Comparison of ENCODE assay signal across 1 cellular context in the genomic region with DNA sequence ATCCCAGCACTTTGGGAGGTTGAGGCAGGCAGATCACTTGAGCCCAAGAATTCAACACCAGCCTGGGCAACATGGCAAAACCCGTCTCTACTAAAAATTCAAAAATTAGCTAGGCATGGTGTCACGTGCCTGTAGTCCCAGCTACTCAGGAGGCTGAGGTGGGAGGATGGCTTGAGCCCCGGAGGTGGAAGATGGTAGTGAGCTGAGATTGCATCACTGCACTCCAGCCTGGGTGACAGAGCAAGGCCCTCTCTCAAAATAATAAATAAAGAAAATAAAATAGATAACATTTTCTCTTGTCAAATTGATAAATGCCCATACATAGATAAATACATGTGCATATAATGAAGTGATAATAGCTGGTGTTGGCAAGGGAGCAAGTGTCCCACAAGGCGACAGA.
TF ChIP-seq lines count a peak whose summit lies in the region.

No MANE protein-coding gene starts in this region.

TF ChIP-seq in K562, 482 proteins besides CTCF, POLR2A, EP300 and RAD21 (continued from another document):
- TF ChIP-seq ZC3H11A (IDR thresholded peaks at IDR 0.05; ENCODE audit: low read depth, low read length): no peak
- no peak for TF ChIP-seq MAFG (tag; conservative IDR thresholded peaks at IDR 0.05)
- no peak for TF ChIP-seq ZZZ3 (IDR thresholded peaks at IDR 0.05)
- TF ChIP-seq CEBPG (CRISPR knock-in tag; IDR thresholded peaks at IDR 0.05): peak; percentile 55; the same call in 1 of the 2 replicates
- peak in 1 of 2 experiments; percentile 58; a peak in 2 of 4 replicates for TF ChIP-seq CEBPG (tag; conservative IDR thresholded peaks at IDR 0.05 in 1 of 2, IDR thresholded peaks at IDR 0.05 in 1 of 2)
- TF ChIP-seq, protein P1, sequence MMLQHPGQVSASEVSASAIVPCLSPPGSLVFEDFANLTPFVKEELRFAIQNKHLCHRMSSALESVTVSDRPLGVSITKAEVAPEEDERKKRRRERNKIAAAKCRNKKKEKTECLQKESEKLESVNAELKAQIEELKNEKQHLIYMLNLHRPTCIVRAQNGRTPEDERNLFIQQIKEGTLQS (IDR thresholded peaks at IDR 0.05): peak; percentile 80
- TF ChIP-seq, protein P1 (CRISPR knock-in tag; conservative IDR thresholded peaks at IDR 0.05): no peak
- TF ChIP-seq BHLHE40 (IDR thresholded peaks at IDR 0.05; ENCODE audit: low read length): peak; percentile 42; the same call in 1 of the 2 replicates
- TF ChIP-seq CEBPB (tag; IDR thresholded peaks at IDR 0.05): 0 out of 2 replicates have a peak, but pooled peaks have one; percentile 49
- no peak for TF ChIP-seq ZNF431 (CRISPR knock-in tag; IDR thresholded peaks at IDR 0.05)
- no peak for TF ChIP-seq ZBTB8A (IDR thresholded peaks at IDR 0.05; ENCODE audit: partially characterized antibody)
- TF ChIP-seq, protein P2, sequence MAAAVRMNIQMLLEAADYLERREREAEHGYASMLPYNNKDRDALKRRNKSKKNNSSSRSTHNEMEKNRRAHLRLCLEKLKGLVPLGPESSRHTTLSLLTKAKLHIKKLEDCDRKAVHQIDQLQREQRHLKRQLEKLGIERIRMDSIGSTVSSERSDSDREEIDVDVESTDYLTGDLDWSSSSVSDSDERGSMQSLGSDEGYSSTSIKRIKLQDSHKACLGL (CRISPR knock-in tag; IDR thresholded peaks at IDR 0.05; ENCODE audit: borderline replicate concordance, poor library complexity, severe bottlenecking): no peak
- TF ChIP-seq KDM4B (IDR thresholded peaks at IDR 0.05; ENCODE audit: borderline replicate concordance in 2 of 2, low read depth in 1 of 2): no peak
- TF ChIP-seq ZNF134 (CRISPR knock-in tag; conservative IDR thresholded peaks at IDR 0.05): no peak
- TF ChIP-seq RNF2 (IDR thresholded peaks at IDR 0.05): no peak
- TF ChIP-seq, protein P3, sequence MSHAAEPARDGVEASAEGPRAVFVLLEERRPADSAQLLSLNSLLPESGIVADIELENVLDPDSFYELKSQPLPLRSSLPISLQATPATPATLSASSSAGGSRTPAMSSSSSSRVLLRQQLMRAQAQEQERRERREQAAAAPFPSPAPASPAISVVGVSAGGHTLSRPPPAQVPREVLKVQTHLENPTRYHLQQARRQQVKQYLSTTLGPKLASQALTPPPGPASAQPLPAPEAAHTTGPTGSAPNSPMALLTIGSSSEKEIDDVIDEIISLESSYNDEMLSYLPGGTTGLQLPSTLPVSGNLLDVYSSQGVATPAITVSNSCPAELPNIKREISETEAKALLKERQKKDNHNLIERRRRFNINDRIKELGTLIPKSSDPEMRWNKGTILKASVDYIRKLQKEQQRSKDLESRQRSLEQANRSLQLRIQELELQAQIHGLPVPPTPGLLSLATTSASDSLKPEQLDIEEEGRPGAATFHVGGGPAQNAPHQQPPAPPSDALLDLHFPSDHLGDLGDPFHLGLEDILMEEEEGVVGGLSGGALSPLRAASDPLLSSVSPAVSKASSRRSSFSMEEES (CRISPR knock-in tag; IDR thresholded peaks at IDR 0.05): peak; percentile 43
- TF ChIP-seq RAD51 (IDR thresholded peaks at IDR 0.05; ENCODE audit: borderline replicate concordance, low read depth): peak; percentile 43; the same call in 1 of the 2 replicates
- no peak for TF ChIP-seq TGIF2 (CRISPR knock-in tag; IDR thresholded peaks at IDR 0.05)
- no peak for TF ChIP-seq CBX1 (IDR thresholded peaks at IDR 0.05; ENCODE audit: low read depth)
- TF ChIP-seq ZNF12 (CRISPR knock-in tag; IDR thresholded peaks at IDR 0.05): no peak
- no peak for TF ChIP-seq KLF16 (IDR thresholded peaks at IDR 0.05)
- no peak for TF ChIP-seq HDAC3 (IDR thresholded peaks at IDR 0.05; ENCODE audit: borderline replicate concordance, partially characterized antibody)
- no peak for TF ChIP-seq RUNX1 (IDR thresholded peaks at IDR 0.05; ENCODE audit: low read depth)
- no peak for TF ChIP-seq FOXJ2 (tag; IDR thresholded peaks at IDR 0.05)
- TF ChIP-seq, protein P4, sequence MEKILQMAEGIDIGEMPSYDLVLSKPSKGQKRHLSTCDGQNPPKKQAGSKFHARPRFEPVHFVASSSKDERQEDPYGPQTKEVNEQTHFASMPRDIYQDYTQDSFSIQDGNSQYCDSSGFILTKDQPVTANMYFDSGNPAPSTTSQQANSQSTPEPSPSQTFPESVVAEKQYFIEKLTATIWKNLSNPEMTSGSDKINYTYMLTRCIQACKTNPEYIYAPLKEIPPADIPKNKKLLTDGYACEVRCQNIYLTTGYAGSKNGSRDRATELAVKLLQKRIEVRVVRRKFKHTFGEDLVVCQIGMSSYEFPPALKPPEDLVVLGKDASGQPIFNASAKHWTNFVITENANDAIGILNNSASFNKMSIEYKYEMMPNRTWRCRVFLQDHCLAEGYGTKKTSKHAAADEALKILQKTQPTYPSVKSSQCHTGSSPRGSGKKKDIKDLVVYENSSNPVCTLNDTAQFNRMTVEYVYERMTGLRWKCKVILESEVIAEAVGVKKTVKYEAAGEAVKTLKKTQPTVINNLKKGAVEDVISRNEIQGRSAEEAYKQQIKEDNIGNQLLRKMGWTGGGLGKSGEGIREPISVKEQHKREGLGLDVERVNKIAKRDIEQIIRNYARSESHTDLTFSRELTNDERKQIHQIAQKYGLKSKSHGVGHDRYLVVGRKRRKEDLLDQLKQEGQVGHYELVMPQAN (IDR thresholded peaks at IDR 0.05; ENCODE audit: borderline replicate concordance): no peak
